8 cellular contexts compared by ENCODE assay signal in the genomic region with DNA sequence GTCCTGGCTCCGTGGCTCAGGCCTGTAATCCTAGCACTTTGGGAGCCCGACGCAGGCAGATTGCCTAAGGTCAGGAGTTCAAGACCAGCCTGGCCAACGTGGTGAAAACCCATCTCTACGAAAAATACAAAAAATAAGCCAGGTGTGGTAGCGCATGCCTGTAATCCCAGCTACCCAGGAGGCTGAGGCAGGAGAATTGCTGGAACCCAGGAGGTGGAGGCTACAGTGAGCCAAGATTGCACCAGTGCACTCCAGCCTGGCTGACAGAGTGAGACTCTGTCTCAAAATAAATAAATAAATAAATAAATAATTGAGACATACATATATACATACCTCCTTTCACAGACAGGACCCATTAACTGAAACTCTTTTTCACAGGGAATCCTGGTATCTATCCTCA. TPM values are rescaled to one million over a fixed set of nuclear protein-coding genes. Genes with fewer than 3 reads are reported as not detected.
DNase-seq lines count a peak whose midpoint lies in the region; FAIRE-seq and TF ChIP-seq lines count a peak whose summit lies in the region.
"Not testable (repeated sequence)": the region's sequence is repeated elsewhere in the genome, so short reads cannot be mapped to it uniquely, and the experiment has no call there.

No MANE protein-coding gene starts in this region.

- H3K27me3 ChIP-seq in BE2C; HUES48 (ENCODE audit: control insufficient read depth, insufficient read depth, low read length); adipocyte (replicated peaks; ENCODE audit: control insufficient read depth, insufficient read depth, low read length); neural progenitor cell; subcutaneous abdominal adipose tissue (ENCODE audit: control insufficient read depth in 5 of 5, insufficient read depth in 4 of 5, low read length in 5 of 5): not testable (repeated sequence)

- not testable (repeated sequence) for H3K9me3 ChIP-seq in BE2C; HUES48 (ENCODE audit: control insufficient read depth, insufficient read depth, low read length); adipocyte (ENCODE audit: control insufficient read depth, low read length); kidney (ENCODE audit: control insufficient read depth in 1 of 2, low read length in 2 of 2); neural progenitor cell (ENCODE audit: low read depth); subcutaneous abdominal adipose tissue (ENCODE audit: control insufficient read depth in 5 of 5, low read length in 5 of 5)

- peaks cover 12% of the 10 kb centered on the region for H3K36me3 Mint-ChIP-seq in endothelial cell (ENCODE audit: low read depth, unreplicated experiment)
- H3K36me3 Mint-ChIP-seq in neural progenitor cell = not testable (repeated sequence)

- H3K79me2 ChIP-seq in neural progenitor cell (ENCODE audit: low read depth) = peaks cover 30% of the 10 kb centered on the region

- peaks cover 13% of the 10 kb centered on the region for H3K4me1 Mint-ChIP-seq in endothelial cell (ENCODE audit: unreplicated experiment)
- peaks cover 15% of the 10 kb centered on the region for H3K4me1 Mint-ChIP-seq in neural progenitor cell

- not testable (repeated sequence) for H2AFZ ChIP-seq in neural progenitor cell (replicated peaks)

- not testable (repeated sequence) for H3K27me3 Mint-ChIP-seq in endothelial cell (ENCODE audit: unreplicated experiment); neural progenitor cell (ENCODE audit: insufficient read depth, low read depth)

- H3K36me3 ChIP-seq in BE2C; kidney (ENCODE audit: control insufficient read depth in 1 of 2, insufficient read depth in 2 of 2, low read length in 2 of 2); neural progenitor cell: not testable (repeated sequence)
- H3K36me3 ChIP-seq in HUES48 (ENCODE audit: control insufficient read depth, insufficient read depth, low read length) (peaks cover 28% of the 10 kb centered on the region), adipocyte (ENCODE audit: control insufficient read depth, insufficient read depth, low read length, severe bottlenecking) (peaks cover 26% of the 10 kb centered on the region), subcutaneous abdominal adipose tissue (ENCODE audit: control insufficient read depth in 5 of 5, insufficient read depth in 5 of 5, low read length in 5 of 5) (peaks cover 13 to 24% (median 16%) of the 10 kb centered on the region in 5 donors)

- H3K9ac ChIP-seq in HUES48 (ENCODE audit: low read depth, low read length) = not testable (repeated sequence)
- peak overlapping the region; percentile 100 for H3K9ac ChIP-seq in adipocyte (ENCODE audit: low read length)
- H3K9ac ChIP-seq in kidney (ENCODE audit: low read length in 2 of 2) = peak overlapping the region in 1 of 2 donors; percentile 99
- H3K9ac ChIP-seq in neural progenitor cell = peak overlapping the region; percentile 84
- H3K9ac ChIP-seq in subcutaneous abdominal adipose tissue (ENCODE audit: low read length in 5 of 5) = peak overlapping the region; percentile 23 to 99 (median 85)

- not testable (repeated sequence) for H3K27ac ChIP-seq in HUES48 (ENCODE audit: low read depth, low read length); kidney (ENCODE audit: low read depth in 2 of 2, low read length in 2 of 2); neural progenitor cell
- H3K27ac ChIP-seq in VCaP (peak overlapping the region; percentile 93; the same call in 1 of the 2 replicates), subcutaneous abdominal adipose tissue (ENCODE audit: low read depth, low read length) (peak overlapping the region; percentile 92)

- H3K27ac Mint-ChIP-seq in endothelial cell (ENCODE audit: unreplicated experiment) = peak overlapping the region; percentile 90
- not testable (repeated sequence) for H3K27ac Mint-ChIP-seq in neural progenitor cell

- H3K4me3 Mint-ChIP-seq in endothelial cell (ENCODE audit: unreplicated experiment) = not testable (repeated sequence)
- peak overlapping the region; percentile 100 for H3K4me3 Mint-ChIP-seq in neural progenitor cell

- peak overlapping the region; percentile 82 for H3K4me2 ChIP-seq in neural progenitor cell

- H3K4me3 ChIP-seq in BE2C (ENCODE audit: low read depth, low read length) (peak overlapping the region; percentile 94), HUES48 (ENCODE audit: low read depth, low read length) (peak overlapping the region; percentile 79), adipocyte (ENCODE audit: low read length) (peak overlapping the region; percentile 100), kidney (ENCODE audit: low read length in 2 of 2) (peak overlapping the region; percentile 96 to 99), neural progenitor cell (peak overlapping the region; percentile 75), subcutaneous abdominal adipose tissue (ENCODE audit: low read depth in 1 of 5, low read length in 5 of 5) (peak overlapping the region in 2 of 5 donors; percentile 84 to 98)

- H3F3A ChIP-seq in neural progenitor cell (ENCODE audit: low read depth) = not testable (repeated sequence)

- intact Hi-C loops in kidney (cut with DNase I) = not testable (repeated sequence)

- DNase-seq in BE2C; adipocyte (ENCODE audit: low read depth); endothelial cell (ENCODE audit: low spot score); kidney; neural progenitor cell (ENCODE audit: low spot score): not testable (repeated sequence)

- H4K20me1 ChIP-seq in neural progenitor cell (ENCODE audit: low read depth) = not testable (repeated sequence)

- not testable (repeated sequence) for H3K9me3 Mint-ChIP-seq in endothelial cell (ENCODE audit: unreplicated experiment); neural progenitor cell

- not testable (repeated sequence) for TF ChIP-seq CTCF in BE2C (IDR thresholded peaks at IDR 0.05; ENCODE audit: low read depth, low read length); VCaP (conservative IDR thresholded peaks at IDR 0.05); endothelial cell (IDR thresholded peaks at IDR 0.05; ENCODE audit: unreplicated experiment); kidney (IDR thresholded peaks at IDR 0.05; ENCODE audit: borderline replicate concordance, extremely low read depth, insufficient read depth); neural progenitor cell (IDR thresholded peaks at IDR 0.05)

- not testable (repeated sequence) for FAIRE-seq in kidney (lab: Jason Lieb, UNC)

- not testable (repeated sequence) for H3K4me1 ChIP-seq in BE2C; HUES48 (ENCODE audit: control insufficient read depth, insufficient read depth, low read length); kidney (ENCODE audit: control insufficient read depth in 1 of 2, insufficient read depth in 1 of 2, low read depth in 1 of 2, low read length in 2 of 2)
- peaks cover 18% of the 10 kb centered on the region for H3K4me1 ChIP-seq in adipocyte (ENCODE audit: control insufficient read depth, insufficient read depth, low read length)
- peaks cover 11% of the 10 kb centered on the region for H3K4me1 ChIP-seq in neural progenitor cell
- peaks cover 0 to 25% (median 20%) of the 10 kb centered on the region in 5 donors for H3K4me1 ChIP-seq in subcutaneous abdominal adipose tissue (ENCODE audit: control insufficient read depth in 5 of 5, insufficient read depth in 5 of 5, low read length in 5 of 5)

RNA-seq across cellular contexts. Expression of a gene that starts 1.4 kb away (rescaled TPM):
- 59.2 TPM for polyA plus RNA-seq in BE2C (2012; ENCODE audit: insufficient read depth, insufficient read length, low read depth)
- total RNA-seq in endothelial cell (ENCODE audit: unreplicated experiment) (30.1 TPM), kidney (43.3 TPM), neural progenitor cell (ENCODE audit: low replicate concordance) (51.4 and 79.6 TPM in 2 replicates)
- polyA plus RNA-seq in kidney (ENCODE audit: insufficient read depth, low read depth, low replicate concordance) = 46.0 TPM
